1 cellular context compared by ENCODE assay signal in the genomic region with DNA sequence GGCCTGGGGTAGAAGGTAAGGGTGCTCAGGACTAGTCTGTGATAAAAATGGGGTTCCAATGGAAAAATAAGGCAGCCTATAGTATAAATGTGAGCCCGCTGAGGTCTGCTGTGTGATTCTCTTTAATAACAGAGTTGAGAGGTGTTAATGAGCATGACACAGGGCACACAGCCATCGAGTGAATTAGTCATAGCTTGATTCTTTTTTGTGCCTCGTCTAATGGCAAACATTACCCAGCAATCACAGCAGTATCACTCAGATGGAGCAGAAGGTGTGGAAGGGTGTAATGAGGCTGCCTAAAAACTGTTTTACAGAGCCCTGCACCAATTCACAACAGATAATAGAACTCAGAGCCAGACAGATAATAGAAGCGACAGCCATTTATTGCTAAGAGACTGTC.
TF ChIP-seq lines count a peak whose summit lies in the region.

No MANE protein-coding gene starts in this region.

TF ChIP-seq in SK-N-SH, 30 proteins besides CTCF, POLR2A, EP300 and RAD21 (continued from another document):
- TF ChIP-seq NRF1 (IDR thresholded peaks at IDR 0.05; ENCODE audit: low read depth, low read length) (no peak), NFIC (IDR thresholded peaks at IDR 0.05; ENCODE audit: borderline replicate concordance) (no peak)
- TF ChIP-seq, protein P1, sequence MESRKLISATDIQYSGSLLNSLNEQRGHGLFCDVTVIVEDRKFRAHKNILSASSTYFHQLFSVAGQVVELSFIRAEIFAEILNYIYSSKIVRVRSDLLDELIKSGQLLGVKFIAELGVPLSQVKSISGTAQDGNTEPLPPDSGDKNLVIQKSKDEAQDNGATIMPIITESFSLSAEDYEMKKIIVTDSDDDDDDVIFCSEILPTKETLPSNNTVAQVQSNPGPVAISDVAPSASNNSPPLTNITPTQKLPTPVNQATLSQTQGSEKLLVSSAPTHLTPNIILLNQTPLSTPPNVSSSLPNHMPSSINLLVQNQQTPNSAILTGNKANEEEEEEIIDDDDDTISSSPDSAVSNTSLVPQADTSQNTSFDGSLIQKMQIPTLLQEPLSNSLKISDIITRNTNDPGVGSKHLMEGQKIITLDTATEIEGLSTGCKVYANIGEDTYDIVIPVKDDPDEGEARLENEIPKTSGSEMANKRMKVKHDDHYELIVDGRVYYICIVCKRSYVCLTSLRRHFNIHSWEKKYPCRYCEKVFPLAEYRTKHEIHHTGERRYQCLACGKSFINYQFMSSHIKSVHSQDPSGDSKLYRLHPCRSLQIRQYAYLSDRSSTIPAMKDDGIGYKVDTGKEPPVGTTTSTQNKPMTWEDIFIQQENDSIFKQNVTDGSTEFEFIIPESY (IDR thresholded peaks at IDR 0.05; ENCODE audit: borderline replicate concordance, low read depth): no peak
